Comparison of ENCODE assay signal across 15 cellular contexts in the genomic region with DNA sequence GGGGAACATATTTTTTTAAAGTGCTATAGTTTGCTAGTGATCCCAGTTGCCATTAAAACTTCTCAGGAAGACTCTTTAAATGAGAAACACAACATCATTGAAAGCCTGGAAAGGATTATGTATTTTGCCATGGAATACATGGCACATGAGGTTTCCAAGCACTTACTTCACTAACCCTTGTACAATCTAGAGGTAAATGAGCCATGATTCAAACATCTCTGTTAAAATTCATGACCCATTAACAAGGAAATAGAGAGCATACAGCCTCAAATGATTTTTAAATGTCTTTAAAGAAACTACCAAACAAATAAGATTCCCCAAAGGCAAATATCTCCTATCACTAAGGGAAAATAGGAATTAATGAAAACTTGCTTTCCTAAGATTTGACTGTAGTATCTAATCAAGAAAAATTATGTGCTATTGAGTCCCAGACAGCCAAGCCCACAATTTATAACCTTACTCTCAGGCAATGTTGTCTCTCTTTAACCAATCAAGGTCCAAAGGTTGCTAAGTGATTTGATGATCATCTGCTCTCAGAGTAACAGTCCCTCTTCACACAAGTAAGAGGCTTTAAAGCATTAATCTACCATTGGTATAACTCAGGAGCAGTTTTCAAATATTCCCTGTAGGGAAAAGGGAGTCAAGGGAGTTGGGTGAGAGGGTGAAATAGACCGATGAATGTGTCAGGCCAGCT.
DNase-seq lines count a peak whose midpoint lies in the region; ATAC-seq, FAIRE-seq and TF ChIP-seq lines count a peak whose summit lies in the region.
"Had no signal": no experiment of that assay in that cellular context is flagged by ENCODE, and none has a peak within 500 bp of the region (broad histone marks: within the 10 kb centered on the region; RNA-seq: fewer than 3 reads in every experiment).

No MANE protein-coding gene starts in this region.

- no peak for TF ChIP-seq CTCF in progenitor cell of endocrine pancreas (IDR thresholded peaks at IDR 0.05; ENCODE audit: unreplicated experiment)

- DNase-seq in NCI-H510A treated with DMSO at 0.1 percent for 48 hours (lab: John Stamatoyannopoulos, UW) (peak; percentile 19), NCI-H510A (lab: John Stamatoyannopoulos, UW) (no peak), progenitor cell of endocrine pancreas (ENCODE audit: low spot score, unreplicated experiment) (no peak), NCI-H2107 treated with DMSO at 0.1 percent for 48 hours (lab: John Stamatoyannopoulos, UW; ENCODE audit: unreplicated experiment) (no peak)
- no peak for DNase-seq in stimulated activated CD4-positive, alpha-beta T cell treated with anti-CD3 and anti-CD28 coated beads, Interleukin-2, amount 100 ng/mL, for 24 hours
- no peak for DNase-seq in activated effector memory CD4-positive, alpha-beta T cell treated with anti-CD3 and anti-CD28 coated beads, Interleukin-2, amount 50 U/mL, for 16 hours
- DNase-seq: 8988T; Calu3; CD8-positive, alpha-beta T cell; DMS79 treated with DMSO at 0.1 percent for 48 hours; GF-D8; H9 had no signal

- H3K4me1 Mint-ChIP-seq in progenitor cell of endocrine pancreas (ENCODE audit: low read depth), result peaks cover 14% of the 10 kb centered on the region

- no peak for ATAC-seq in HG03565 (IDR thresholded peaks at IDR 0.05; ENCODE audit: unreplicated experiment)
- ATAC-seq: CD8-positive, alpha-beta T cell had no signal

- FAIRE-seq in islet of Langerhans (lab: Jason Lieb, UNC), result peak; percentile 94
- FAIRE-seq: H1 had no signal

- no peaks in the 10 kb centered on the region for H3K27me3 Mint-ChIP-seq in progenitor cell of endocrine pancreas

- H3K4me3 Mint-ChIP-seq in progenitor cell of endocrine pancreas (ENCODE audit: low read depth), result no peak overlapping the region
- H3K4me3 Mint-ChIP-seq: CD8-positive, alpha-beta T cell; H9 had no signal

- no peaks in the 10 kb centered on the region for H3K36me3 Mint-ChIP-seq in progenitor cell of endocrine pancreas (ENCODE audit: insufficient read depth)
- H3K36me3 Mint-ChIP-seq: CD8-positive, alpha-beta T cell had no signal

- peak overlapping the region; percentile 73 for H3K27ac Mint-ChIP-seq in progenitor cell of endocrine pancreas
- H3K27ac Mint-ChIP-seq: CD8-positive, alpha-beta T cell; H9 had no signal

- no peaks in the 10 kb centered on the region for H3K9me3 Mint-ChIP-seq in progenitor cell of endocrine pancreas (ENCODE audit: low read depth)
- H3K9me3 Mint-ChIP-seq: CD8-positive, alpha-beta T cell; H9 had no signal
